In the genomic region with DNA sequence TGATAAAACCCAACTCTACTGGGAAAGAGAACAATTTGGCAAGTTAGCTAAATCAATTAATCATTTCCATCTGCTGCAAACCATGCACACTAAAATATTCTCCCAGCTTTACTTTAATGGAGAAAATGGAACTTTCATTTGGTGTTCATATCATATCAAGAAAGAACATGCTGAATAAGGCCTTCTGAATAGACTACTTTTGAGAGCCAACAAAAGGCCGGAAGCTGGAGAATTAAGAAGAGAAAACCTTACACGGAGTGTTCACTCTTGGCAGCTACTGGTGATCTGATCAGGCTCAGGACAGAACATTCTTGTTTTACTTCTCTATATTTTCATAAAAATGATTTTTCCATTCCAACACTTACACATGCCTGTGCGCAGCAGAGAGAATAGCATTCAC, we compare ENCODE assay signal across 30 cellular contexts.
DNase-seq lines count a peak whose midpoint lies in the region; ATAC-seq, FAIRE-seq and TF ChIP-seq lines count a peak whose summit lies in the region.
"Had no signal": no experiment of that assay in that cellular context is flagged by ENCODE, and none has a peak within 500 bp of the region (broad histone marks: within the 10 kb centered on the region; RNA-seq: fewer than 3 reads in every experiment).

No MANE protein-coding gene starts in this region.

- no peak for FAIRE-seq in pancreas (lab: Jason Lieb, UNC)
- FAIRE-seq: GM19239 had no signal

- CTCF ChIA-PET in SK-N-SH (lab: Yijun Ruan, JAX) = interaction anchor here (0.8 to 1.5 kb wide), 2 partner anchors 81 to 462 kb away, joined by 3 read pairs; no protein-coding TSS in a partner anchor
- CTCF ChIA-PET in HEK293T (lab: Yijun Ruan, JAX) = no interaction called here

- TF ChIP-seq CTCF in SK-N-SH (IDR thresholded peaks at IDR 0.05) (no peak), left ventricle myocardium inferior (IDR thresholded peaks at IDR 0.05; ENCODE audit: borderline replicate concordance) (no peak), pancreas (IDR thresholded peaks at IDR 0.05) (no peak)

- TF ChIP-seq EP300 in SK-N-SH (IDR thresholded peaks at IDR 0.05; ENCODE audit: borderline replicate concordance in 1 of 2, low read depth in 1 of 2, low read length in 1 of 2) = no peak

- H3K4me3 Mint-ChIP-seq in activated naive CD8-positive, alpha-beta T cell treated with anti-CD3 and anti-CD28 coated beads for 36 hours = no peak overlapping the region
- H3K4me3 Mint-ChIP-seq: activated CD8-positive, alpha-beta T cell treated with anti-CD3 and anti-CD28 coated beads, Interleukin-2, amount 10 ng/mL, durations not matched to agents 7 days and 5 days; CD4-positive, alpha-beta memory T cell; naive B cell had no signal

- POLR2A ChIA-PET in SK-N-SH (lab: Yijun Ruan, JAX) = no interaction called here
- POLR2A ChIA-PET in HEK293T (lab: Yijun Ruan, JAX) = no interaction called here

- peaks cover 29% of the 10 kb centered on the region for H3K27me3 Mint-ChIP-seq in activated naive CD8-positive, alpha-beta T cell treated with anti-CD3 and anti-CD28 coated beads for 36 hours

- peaks cover 0 to 8% of the 10 kb centered on the region in 2 experiments for H3K36me3 ChIP-seq in SK-N-SH (replicated peaks in 1 of 2; ENCODE audit: control insufficient read depth in 1 of 2, insufficient read depth in 2 of 2, low read length in 1 of 2)
- H3K36me3 ChIP-seq in endocrine pancreas (ENCODE audit: control insufficient read depth, insufficient read depth, low read length) = no peaks in the 10 kb centered on the region
- no peaks in the 10 kb centered on the region for H3K36me3 ChIP-seq in left ventricle myocardium inferior
- H3K36me3 ChIP-seq in pancreas = no peaks in the 10 kb centered on the region
- H3K36me3 ChIP-seq: HAP-1, stomach, tibial artery had no signal

- no peaks in the 10 kb centered on the region for H4K20me1 ChIP-seq in SK-N-SH (ENCODE audit: insufficient read depth)

- intact Hi-C loops in left ventricle myocardium inferior (cut with micrococcal nuclease) (no loop called here), pancreas (cut with DNase I) (no loop called here)

- H3F3A ChIP-seq in SK-N-SH (replicated peaks; ENCODE audit: insufficient read depth) = no peaks in the 10 kb centered on the region

- H2AFZ ChIP-seq in SK-N-SH (ENCODE audit: low read depth) = no peak overlapping the region
- H2AFZ ChIP-seq: hepatocyte had no signal

- no peak overlapping the region for H3K9ac ChIP-seq in SK-N-SH
- no peak overlapping the region for H3K9ac ChIP-seq in endocrine pancreas (ENCODE audit: control insufficient read depth, insufficient read depth, low read length)

- no peak for TF ChIP-seq RAD21 in SK-N-SH (IDR thresholded peaks at IDR 0.05; ENCODE audit: low read length)

- no peaks in the 10 kb centered on the region for H3K36me3 Mint-ChIP-seq in activated naive CD8-positive, alpha-beta T cell treated with anti-CD3 and anti-CD28 coated beads for 36 hours
- H3K36me3 Mint-ChIP-seq: CD4-positive, alpha-beta memory T cell had no signal

- H3K4me1 Mint-ChIP-seq in activated naive CD8-positive, alpha-beta T cell treated with anti-CD3 and anti-CD28 coated beads for 36 hours = no peaks in the 10 kb centered on the region
- H3K4me1 Mint-ChIP-seq: CD4-positive, alpha-beta memory T cell; naive B cell had no signal

- H3K4me2 ChIP-seq in SK-N-SH = no peak overlapping the region
- H3K4me2 ChIP-seq: hepatocyte, smooth muscle cell had no signal

- DNase-seq in SK-N-SH (no peak), left ventricle myocardium inferior (no peak), pancreas (no peak), H4 (ENCODE audit: low spot score) (no peak), HEK293T (ENCODE audit: extremely low spot score) (no peak)
- no peak for DNase-seq in activated naive CD8-positive, alpha-beta T cell treated with anti-CD3 and anti-CD28 coated beads for 36 hours
- DNase-seq: activated CD8-positive, alpha-beta T cell treated with anti-CD3 and anti-CD28 coated beads, Interleukin-2, amount 10 ng/mL, durations not matched to agents 7 days and 5 days; activated gamma-delta T cell; activated T-cell treated with anti-CD3 and anti-CD28 coated beads for 4 hours; CD4-positive, alpha-beta memory T cell; DMS 273 treated with DMSO at 0.1 percent for 48 hours; foreskin melanocyte; left colon; naive B cell; NCI-H1105; NCI-H1930; NCI-H226; NCI-H82; nucleus accumbens; RPMI8226; stimulated activated CD4-positive, alpha-beta T cell treated with anti-CD3 and anti-CD28 coated beads, Interleukin-1b, Interleukin-23, amount 100 ng/mL, for 48 hours; stomach; tibial artery had no signal

- peaks cover 0 to 2% of the 10 kb centered on the region in 2 experiments; a peak in 2 of 4 replicates for H3K4me1 ChIP-seq in SK-N-SH (ENCODE audit: control insufficient read depth in 1 of 2, insufficient read depth in 2 of 2, low read depth in 1 of 2, low read length in 1 of 2)
- H3K4me1 ChIP-seq in endocrine pancreas (ENCODE audit: control insufficient read depth, insufficient read depth, low read length) = peaks cover 9% of the 10 kb centered on the region
- H3K4me1 ChIP-seq in left ventricle myocardium inferior = peaks cover 11% of the 10 kb centered on the region
- peaks cover 3 to 6% (median 5%) of the 10 kb centered on the region in 3 donors for H3K4me1 ChIP-seq in pancreas

- H3K27me3 ChIP-seq in SK-N-SH (ENCODE audit: insufficient read depth) (no peaks in the 10 kb centered on the region), endocrine pancreas (ENCODE audit: control insufficient read depth, insufficient read depth, low read length) (no peaks in the 10 kb centered on the region), left ventricle myocardium inferior (ENCODE audit: low read depth) (no peaks in the 10 kb centered on the region), pancreas (no peaks in the 10 kb centered on the region)
- H3K27me3 ChIP-seq: hepatocyte, stomach, tibial artery had no signal

- peaks cover 19% of the 10 kb centered on the region; the same call in 1 of the 2 replicates for H3K79me2 ChIP-seq in SK-N-SH (ENCODE audit: insufficient read depth)

- H3K9me3 ChIP-seq in SK-N-SH (no peaks in the 10 kb centered on the region; the same call in 1 of the 2 replicates), endocrine pancreas (ENCODE audit: control insufficient read depth, low read length) (no peaks in the 10 kb centered on the region), left ventricle myocardium inferior (replicated peaks) (peaks cover 21% of the 10 kb centered on the region), pancreas (no peaks in the 10 kb centered on the region)
- H3K9me3 ChIP-seq: HAP-1 had no signal

- H3K9me2 ChIP-seq in SK-N-SH = no peaks in the 10 kb centered on the region

- H3K9me3 Mint-ChIP-seq in activated naive CD8-positive, alpha-beta T cell treated with anti-CD3 and anti-CD28 coated beads for 36 hours = peaks cover 20% of the 10 kb centered on the region

- ATAC-seq in SK-N-SH treated with all-trans-retinoic acid at 6 μM for 48 hours = no peak; the same call in 2 of the 3 replicates
- peak; percentile 31 to 67 (median 60) for ATAC-seq in pancreas
- ATAC-seq: activated CD8-positive, alpha-beta T cell treated with anti-CD3 and anti-CD28 coated beads, Interleukin-2, amount 10 ng/mL, durations not matched to agents 7 days and 5 days; left colon had no signal

- H3K27ac Mint-ChIP-seq in activated naive CD8-positive, alpha-beta T cell treated with anti-CD3 and anti-CD28 coated beads for 36 hours = no peak overlapping the region
- H3K27ac Mint-ChIP-seq: activated CD8-positive, alpha-beta T cell treated with anti-CD3 and anti-CD28 coated beads, Interleukin-2, amount 10 ng/mL, durations not matched to agents 7 days and 5 days; CD4-positive, alpha-beta memory T cell; naive B cell had no signal

- no peak overlapping the region for H3K4me3 ChIP-seq in SK-N-SH (ENCODE audit: low read depth in 2 of 2, low read length in 1 of 2)
- peak overlapping the region; percentile 7 for H3K4me3 ChIP-seq in endocrine pancreas (ENCODE audit: control insufficient read depth, insufficient read depth, low read length)
- H3K4me3 ChIP-seq in left ventricle myocardium inferior = no peak overlapping the region
- H3K4me3 ChIP-seq in pancreas = no peak overlapping the region
- H3K4me3 ChIP-seq: HAP-1, hepatocyte, smooth muscle cell, stomach, tibial artery had no signal

- H3K27ac ChIP-seq in SK-N-SH (ENCODE audit: low read depth in 2 of 2, low read length in 1 of 2) = peak overlapping the region in 1 of 2 experiments; percentile 53; a peak in 1 of 4 replicates
- peak overlapping the region; percentile 35 for H3K27ac ChIP-seq in left ventricle myocardium inferior (replicated peaks)
- H3K27ac ChIP-seq in pancreas = no peak overlapping the region
- H3K27ac ChIP-seq: 22Rv1, hepatocyte, stomach, tibial artery had no signal

- WGBS in SK-N-SH (ENCODE audit: low lambda C conversion rate) = 89% methylated on average over 3 of the region's 3 CpGs
- 36 to 41% methylated on average over 3 of the region's 3 CpGs for WGBS in pancreas, 2 donors

TF ChIP-seq in SK-N-SH treated with all-trans-retinoic acid at 6 μM for 48 hours, 23 proteins besides CTCF, POLR2A, EP300 and RAD21:
- TF ChIP-seq TCF4 (CRISPR knock-in tag; IDR thresholded peaks at IDR 0.05; ENCODE audit: borderline replicate concordance) (0 out of 2 replicates have a peak, but pooled peaks have one; percentile 23), ZNF565 (CRISPR knock-in tag; conservative IDR thresholded peaks at IDR 0.05; ENCODE audit: low read depth) (no peak), RARB (CRISPR knock-in tag; IDR thresholded peaks at IDR 0.05) (no peak)

TF ChIP-seq in SK-N-SH, 30 proteins besides CTCF, POLR2A, EP300 and RAD21 (continues in another document):
- TF ChIP-seq FOSL2 (IDR thresholded peaks at IDR 0.05; ENCODE audit: borderline replicate concordance, low read depth) = no peak
- no peak for TF ChIP-seq RXRA (IDR thresholded peaks at IDR 0.05; ENCODE audit: borderline replicate concordance, low read depth)
- TF ChIP-seq YY1 (IDR thresholded peaks at IDR 0.05; ENCODE audit: low read depth) = no peak
- no peak for TF ChIP-seq POLR2AphosphoS5 (IDR thresholded peaks at IDR 0.05; ENCODE audit: low read depth, low read length)

TF ChIP-seq in HEK293T, 16 proteins besides CTCF, POLR2A, EP300 and RAD21:
- TF ChIP-seq LEF1 (IDR thresholded peaks at IDR 0.05; ENCODE audit: borderline replicate concordance) = no peak
- no peak for TF ChIP-seq HDGF (IDR thresholded peaks at IDR 0.05; ENCODE audit: borderline replicate concordance)
- no peak for TF ChIP-seq L3MBTL2 (conservative IDR thresholded peaks at IDR 0.05)
- TF ChIP-seq CTBP1 (IDR thresholded peaks at IDR 0.05; ENCODE audit: borderline replicate concordance) = no peak
